13 cellular contexts compared by ENCODE assay signal in genomic region chr1:31783846-31784245, GRCh38. TPM values are rescaled to one million over a fixed set of nuclear protein-coding genes. Genes with fewer than 3 reads are reported as not detected.
"Had no signal": no experiment of that assay in that cellular context is flagged by ENCODE, and none has a peak within 500 bp of the region (broad histone marks: within the 10 kb centered on the region; RNA-seq: fewer than 3 reads in every experiment).

No MANE protein-coding gene starts in this region.

- H3K36me3 ChIP-seq: ascending aorta, heart left ventricle, left lung had no signal

- H3K27me3 ChIP-seq: ascending aorta, heart left ventricle had no signal

- H3K9me3 ChIP-seq: ascending aorta, heart left ventricle, left lung had no signal

- DNase-seq: activated CD4-positive, alpha-beta T cell treated with anti-CD3 and anti-CD28 coated beads, Interleukin-2, amount 50 U/mL, for 1 hour; activated naive CD8-positive, alpha-beta T cell treated with anti-CD3 and anti-CD28 coated beads for 36 hours; effector CD4-positive, alpha-beta T cell; foreskin melanocyte; mesenchymal stem cell; right cardiac atrium; stimulated activated CD4-positive, alpha-beta T cell treated with anti-CD3 and anti-CD28 coated beads, Interleukin-1b, Interleukin-23, amount 100 ng/mL, for 48 hours; stimulated activated naive B cell treated with anti-CD40 and anti-IgM and Interleukin-4, amounts not matched to agents 10 μg/mL and 1 μg/mL and 100 μg/mL, for 72 hours; T-helper 2 cell; trophoblast cell had no signal

- H3K27ac ChIP-seq: ascending aorta, heart left ventricle, left lung had no signal

- ATAC-seq: heart left ventricle; left lung; stimulated activated naive B cell treated with anti-CD40 and anti-IgM and Interleukin-4, amounts not matched to agents 10 μg/mL and 1 μg/mL and 100 μg/mL, for 72 hours had no signal

- H3K4me3 ChIP-seq: ascending aorta, heart left ventricle, left lung had no signal

RNA-seq across cellular contexts. Expression of gene SPOCD1, which starts 32.0 kb away (rescaled TPM):
- total RNA-seq: activated naive CD8-positive, alpha-beta T cell treated with anti-CD3 and anti-CD28 coated beads for 36 hours had no signal
